In genomic region chr17:10557422-10557821, GRCh38 we compare ENCODE assay signal across 32 cellular contexts. TPM values are rescaled to one million over a fixed set of nuclear protein-coding genes. Genes with fewer than 3 reads are reported as not detected.
DNase-seq lines count a peak whose midpoint lies in the region; ATAC-seq and TF ChIP-seq lines count a peak whose summit lies in the region.
"Had no signal": no experiment of that assay in that cellular context is flagged by ENCODE, and none has a peak within 500 bp of the region (broad histone marks: within the 10 kb centered on the region; RNA-seq: fewer than 3 reads in every experiment).

No MANE protein-coding gene starts in this region.

- DNase-seq in GM03348 (ENCODE audit: low spot score) (peak; percentile 74), adipocyte (ENCODE audit: low read depth) (no peak), lung (ENCODE audit: low spot score) (no peak), suprapubic skin (ENCODE audit: low spot score in 2 of 2) (no peak), NCI-H510A treated with DMSO at 0.1 percent for 48 hours (lab: John Stamatoyannopoulos, UW) (no peak), HAP-1 (ENCODE audit: low spot score in 2 of 2) (no peak)
- DNase-seq: activated CD4-positive, alpha-beta memory T cell treated with anti-CD3 and anti-CD28 coated beads for 36 hours; activated CD4-positive, CD25-positive, alpha-beta regulatory T cell treated with anti-CD3 and anti-CD28 coated beads, Interleukin-2, amount 50 U/mL, for 72 hours; activated CD8-positive, alpha-beta memory T cell treated with anti-CD3 and anti-CD28 coated beads, Interleukin-2, amount 50 U/mL, for 48 hours; CD8-positive, alpha-beta T cell; cortex of kidney; DMS 273 treated with DMSO at 0.1 percent for 48 hours; effector memory CD8-positive, alpha-beta T cell; HFFc6; hypothalamus; immature natural killer cell; Karpas-422; NCI-H510A; nephron progenitor cell; pancreas; PC-3; stimulated activated CD4-positive, alpha-beta T cell treated with anti-CD3 and anti-CD28 coated beads, Interleukin-4, amount 100 ng/mL, for 4 hours; T-helper 17 cell had no signal

- H3K4me3 ChIP-seq in adipocyte (ENCODE audit: low read length), result no peak overlapping the region
- no peak overlapping the region for H3K4me3 ChIP-seq in lung
- H3K4me3 ChIP-seq in suprapubic skin, result no peak overlapping the region
- no peak overlapping the region for H3K4me3 ChIP-seq in HAP-1
- H3K4me3 ChIP-seq: cardiac muscle cell, pancreas had no signal

- whole genome bisulfite sequencing in lung, 2 donors, result 57 to 85% methylated on average over 1 of the region's 1 CpG
- WGBS in suprapubic skin, result 54% methylated on average over 1 of the region's 1 CpG

- TF ChIP-seq POLR2A in suprapubic skin (IDR thresholded peaks at IDR 0.05), result no peak

- peak overlapping the region; percentile 36 for H3K9ac ChIP-seq in adipocyte (ENCODE audit: low read length)

- H3K36me3 ChIP-seq in adipocyte (ENCODE audit: control insufficient read depth, insufficient read depth, low read length, severe bottlenecking), result no peaks in the 10 kb centered on the region
- H3K36me3 ChIP-seq in lung (ENCODE audit: control insufficient read depth in 2 of 2, insufficient read depth in 2 of 2, low read length in 2 of 2), result no peaks in the 10 kb centered on the region
- no peaks in the 10 kb centered on the region for H3K36me3 ChIP-seq in suprapubic skin
- H3K36me3 ChIP-seq in HAP-1 (replicated peaks), result no peaks in the 10 kb centered on the region
- H3K36me3 ChIP-seq: cardiac muscle cell, pancreas had no signal

- H3K9me3 ChIP-seq in adipocyte (ENCODE audit: control insufficient read depth, low read length), result no peaks in the 10 kb centered on the region
- H3K9me3 ChIP-seq in lung (ENCODE audit: control insufficient read depth in 2 of 2, insufficient read depth in 1 of 2, low read length in 1 of 2), result no peaks in the 10 kb centered on the region
- no peaks in the 10 kb centered on the region for H3K9me3 ChIP-seq in suprapubic skin
- H3K9me3 ChIP-seq in HAP-1, result no peaks in the 10 kb centered on the region
- H3K9me3 ChIP-seq: pancreas had no signal

- TF ChIP-seq CTCF in lung (IDR thresholded peaks at IDR 0.05; ENCODE audit: control extremely low read depth, extremely low read depth) (no peak), suprapubic skin (IDR thresholded peaks at IDR 0.05) (no peak)

- ATAC-seq in lung (ENCODE audit: insufficient read depth, low FRiP score) (peak; percentile 6), HG03342 (IDR thresholded peaks at IDR 0.05; ENCODE audit: unreplicated experiment) (no peak)
- ATAC-seq: CD8-positive, alpha-beta T cell; effector memory CD8-positive, alpha-beta T cell; left lobe of liver; PC-3; Right ventricle myocardium inferior; SK-N-SH treated with all-trans-retinoic acid at 6 μM for 48 hours; stimulated activated memory B cell treated with anti-CD40 and anti-IgM and Interleukin-4, amounts not matched to agents 10 μg/mL and 1 μg/mL and 100 μg/mL, for 72 hours; T-helper 17 cell had no signal

- in situ Hi-C loops in HAP-1 (cut with MboI; ENCODE audit: low sequenced_read_pairs), result no loop called here

- H3K27me3 ChIP-seq in adipocyte (replicated peaks; ENCODE audit: control insufficient read depth, insufficient read depth, low read length) (no peaks in the 10 kb centered on the region), lung (ENCODE audit: control insufficient read depth, insufficient read depth) (no peaks in the 10 kb centered on the region), suprapubic skin (no peaks in the 10 kb centered on the region), HAP-1 (ENCODE audit: low read depth) (no peaks in the 10 kb centered on the region)
- H3K27me3 ChIP-seq: cardiac muscle cell, pancreas had no signal

- peaks cover 24% of the 10 kb centered on the region for H3K4me1 ChIP-seq in adipocyte (ENCODE audit: control insufficient read depth, insufficient read depth, low read length)
- H3K4me1 ChIP-seq in lung (ENCODE audit: control insufficient read depth in 2 of 2, insufficient read depth in 2 of 2, low read length in 2 of 2), result peaks cover 0 to 3% of the 10 kb centered on the region in 2 donors
- no peaks in the 10 kb centered on the region for H3K4me1 ChIP-seq in suprapubic skin
- no peaks in the 10 kb centered on the region for H3K4me1 ChIP-seq in HAP-1
- H3K4me1 ChIP-seq: pancreas had no signal

- H3K27ac ChIP-seq in lung (ENCODE audit: low read depth in 1 of 2, low read length in 1 of 2), result no peak overlapping the region
- peak overlapping the region; percentile 22 for H3K27ac ChIP-seq in suprapubic skin
- H3K27ac ChIP-seq: cardiac muscle cell, pancreas had no signal

- no peak for TF ChIP-seq EP300 in suprapubic skin (IDR thresholded peaks at IDR 0.05)

RNA-seq across cellular contexts. Expression of gene MYH2, which starts 8.0 kb away (rescaled TPM):
- total RNA-seq in lung, result not detected
- under 1 TPM; 0.02 TPM for polyA plus RNA-seq in lung
- total RNA-seq in suprapubic skin, result not detected
- total RNA-seq: activated CD4-positive, alpha-beta memory T cell treated with anti-CD3 and anti-CD28 coated beads for 36 hours; cardiac muscle cell; CD8-positive, alpha-beta T cell; left lobe of liver; mononuclear cell; pancreas; PC-3; Right ventricle myocardium inferior; T-helper 17 cell had no signal
- polyA plus RNA-seq: cardiac muscle cell, immature natural killer cell had no signal

RNA-seq across cellular contexts. Expression of gene MYH1, which starts 39.1 kb away (rescaled TPM):
- total RNA-seq in lung, result not detected
- under 1 TPM; 0.02 TPM for polyA plus RNA-seq in lung
- not detected for total RNA-seq in suprapubic skin
- total RNA-seq: activated CD4-positive, alpha-beta memory T cell treated with anti-CD3 and anti-CD28 coated beads for 36 hours; cardiac muscle cell; CD8-positive, alpha-beta T cell; HFFc6; left lobe of liver; mononuclear cell; pancreas; PC-3; Right ventricle myocardium inferior; T-helper 17 cell; temporal lobe had no signal
- polyA plus RNA-seq: cardiac muscle cell, immature natural killer cell, urinary bladder had no signal
